16 cellular contexts compared by ENCODE assay signal in genomic region chr12:62505786-62506185, GRCh38. TPM values are rescaled to one million over a fixed set of nuclear protein-coding genes. Genes with fewer than 3 reads are reported as not detected.
DNase-seq lines count a peak whose midpoint lies in the region; ATAC-seq and TF ChIP-seq lines count a peak whose summit lies in the region.
"Had no signal": no experiment of that assay in that cellular context is flagged by ENCODE, and none has a peak within 500 bp of the region (broad histone marks: within the 10 kb centered on the region; RNA-seq: fewer than 3 reads in every experiment).

No MANE protein-coding gene starts in this region.

- H3K9me3 ChIP-seq in breast epithelium (no peaks in the 10 kb centered on the region), sigmoid colon (no peaks in the 10 kb centered on the region)
- H3K9me3 ChIP-seq: BE2C had no signal

- CTCF ChIA-PET in MCF 10A (lab: Yijun Ruan, JAX) (interaction anchor here (0.6 to 0.9 kb wide), 3 partner anchors 26 to 67 kb away, joined by 3 to 4 read pairs (median 3); no protein-coding TSS in a partner anchor), Calu3 (lab: Charles Lee) (no interaction called here)
- CTCF ChIA-PET in activated CD4-positive, alpha-beta T cell treated with anti-CD3 and anti-CD28 coated beads for 36 hours (lab: Charles Lee) = interaction anchor here (1.1 to 1.2 kb wide), 2 partner anchors 12 to 293 kb away, joined by 3 to 5 read pairs; no protein-coding TSS in a partner anchor

- H3K27me3 Mint-ChIP-seq in MCF 10A (ENCODE audit: insufficient read depth, unreplicated experiment) = no peaks in the 10 kb centered on the region
- H3K27me3 Mint-ChIP-seq in Calu3 (ENCODE audit: unreplicated experiment) = no peaks in the 10 kb centered on the region
- no peaks in the 10 kb centered on the region for H3K27me3 Mint-ChIP-seq in activated CD4-positive, alpha-beta T cell treated with anti-CD3 and anti-CD28 coated beads for 36 hours

- H3K36me3 Mint-ChIP-seq in MCF 10A (ENCODE audit: insufficient read depth, unreplicated experiment) (peaks cover 52% of the 10 kb centered on the region), Calu3 (ENCODE audit: insufficient read depth, unreplicated experiment) (no peaks in the 10 kb centered on the region)
- peaks cover 51% of the 10 kb centered on the region for H3K36me3 Mint-ChIP-seq in activated CD4-positive, alpha-beta T cell treated with anti-CD3 and anti-CD28 coated beads for 36 hours (ENCODE audit: low read depth)

- no peaks in the 10 kb centered on the region for H3K36me3 ChIP-seq in breast epithelium
- peaks cover 0 to 74% (median 9%) of the 10 kb centered on the region in 4 donors for H3K36me3 ChIP-seq in sigmoid colon

- TF ChIP-seq CTCF in MCF 10A (IDR thresholded peaks at IDR 0.05; ENCODE audit: unreplicated experiment) = no peak
- no peak for TF ChIP-seq CTCF in breast epithelium (IDR thresholded peaks at IDR 0.05)
- no peak for TF ChIP-seq CTCF in Calu3 (IDR thresholded peaks at IDR 0.05; ENCODE audit: unreplicated experiment)
- no peak for TF ChIP-seq CTCF in VCaP (conservative IDR thresholded peaks at IDR 0.05)
- no peak for TF ChIP-seq CTCF in sigmoid colon (IDR thresholded peaks at IDR 0.05)

- no peak for DNase-seq in MCF 10A (ENCODE audit: unreplicated experiment)
- no peak for DNase-seq in breast epithelium (ENCODE audit: low spot score in 2 of 2)
- DNase-seq in Calu3 = no peak
- no peak for DNase-seq in sigmoid colon
- no peak for DNase-seq in cardiac septum (ENCODE audit: low spot score)
- no peak for DNase-seq in activated CD4-positive, alpha-beta T cell treated with anti-CD3 and anti-CD28 coated beads for 36 hours
- DNase-seq: ACHN; BE2C; C1 segment of cervical spinal cord; CD8-positive, alpha-beta T cell; DMS 273 treated with DMSO at 0.1 percent for 48 hours; DMS79; GDM1; HCEC 1CT had no signal

- POLR2A ChIA-PET in MCF 10A (lab: Yijun Ruan, JAX) = no interaction called here
- POLR2A ChIA-PET in activated CD4-positive, alpha-beta T cell treated with anti-CD3 and anti-CD28 coated beads for 36 hours (lab: Charles Lee) = no interaction called here

- H3K9me3 Mint-ChIP-seq in MCF 10A (ENCODE audit: unreplicated experiment) (no peaks in the 10 kb centered on the region), Calu3 (ENCODE audit: low read depth, unreplicated experiment) (no peaks in the 10 kb centered on the region)
- no peaks in the 10 kb centered on the region for H3K9me3 Mint-ChIP-seq in activated CD4-positive, alpha-beta T cell treated with anti-CD3 and anti-CD28 coated beads for 36 hours (ENCODE audit: low read depth)
- H3K9me3 Mint-ChIP-seq: CD8-positive, alpha-beta T cell had no signal

- no peaks in the 10 kb centered on the region for H3K4me1 ChIP-seq in breast epithelium
- no peaks in the 10 kb centered on the region for H3K4me1 ChIP-seq in sigmoid colon
- H3K4me1 ChIP-seq: BE2C had no signal

- H3K27ac Mint-ChIP-seq in MCF 10A (ENCODE audit: low read depth, unreplicated experiment) (peak overlapping the region; percentile 25), Calu3 (ENCODE audit: unreplicated experiment) (peak overlapping the region; percentile 26)
- no peak overlapping the region for H3K27ac Mint-ChIP-seq in activated CD4-positive, alpha-beta T cell treated with anti-CD3 and anti-CD28 coated beads for 36 hours
- H3K27ac Mint-ChIP-seq: CD8-positive, alpha-beta T cell; GM23338 had no signal

- no peak for TF ChIP-seq POLR2A in breast epithelium (IDR thresholded peaks at IDR 0.05)
- TF ChIP-seq POLR2A in sigmoid colon (IDR thresholded peaks at IDR 0.05) = no peak

- H3K4me3 ChIP-seq in breast epithelium = no peak overlapping the region
- H3K4me3 ChIP-seq in sigmoid colon = no peak overlapping the region
- H3K4me3 ChIP-seq: GM23338 had no signal

- H3K4me3 Mint-ChIP-seq in MCF 10A (ENCODE audit: unreplicated experiment) = no peak overlapping the region
- no peak overlapping the region for H3K4me3 Mint-ChIP-seq in Calu3 (ENCODE audit: low read depth, unreplicated experiment)
- no peak overlapping the region for H3K4me3 Mint-ChIP-seq in activated CD4-positive, alpha-beta T cell treated with anti-CD3 and anti-CD28 coated beads for 36 hours
- H3K4me3 Mint-ChIP-seq: CD8-positive, alpha-beta T cell; GM23338 had no signal

- H3K4me1 Mint-ChIP-seq in MCF 10A (ENCODE audit: insufficient read depth, unreplicated experiment) (no peaks in the 10 kb centered on the region), Calu3 (ENCODE audit: low read depth, unreplicated experiment) (peaks cover 13% of the 10 kb centered on the region)
- H3K4me1 Mint-ChIP-seq in activated CD4-positive, alpha-beta T cell treated with anti-CD3 and anti-CD28 coated beads for 36 hours = no peaks in the 10 kb centered on the region
- H3K4me1 Mint-ChIP-seq: GM23338 had no signal

- no peak for ATAC-seq in activated CD4-positive, alpha-beta T cell treated with anti-CD3 and anti-CD28 coated beads for 36 hours
- ATAC-seq: CD8-positive, alpha-beta T cell; GM23338 had no signal

- H3K27me3 ChIP-seq in breast epithelium (no peaks in the 10 kb centered on the region), sigmoid colon (no peaks in the 10 kb centered on the region)
- H3K27me3 ChIP-seq: BE2C had no signal

- TF ChIP-seq EP300 in sigmoid colon (IDR thresholded peaks at IDR 0.05) = no peak

- H3K27ac ChIP-seq in breast epithelium (no peak overlapping the region), VCaP (peak overlapping the region; percentile 86), sigmoid colon (no peak overlapping the region)

- 95 to 98% methylated on average over 3 of the region's 3 CpGs for WGBS in sigmoid colon, 2 donors

- BruUV-seq in MCF 10A (replicated peaks; lab: Mats Ljungman, UMichigan) (no TSS peak), Calu3 (replicated peaks; lab: Mats Ljungman, UMichigan) (no TSS peak)

- intact Hi-C loops in MCF 10A (cut with micrococcal nuclease) = no loop called here
- intact Hi-C loops in breast epithelium (cut with DNase I; ENCODE audit: low total_unique reads) = no loop called here
- intact Hi-C loops in Calu3 (cut with micrococcal nuclease; ENCODE audit: unreplicated experiment) = no loop called here
- intact Hi-C loops in sigmoid colon (cut with DNase I) = no loop called here
- intact Hi-C loops in cardiac septum (cut with DNase I) = no loop called here
- intact Hi-C loops in activated CD4-positive, alpha-beta T cell treated with anti-CD3 and anti-CD28 coated beads for 36 hours (cut with DNase I, micrococcal nuclease) = no loop called here

RNA-seq across cellular contexts. Expression of gene MON2, which starts 39.2 kb away (rescaled TPM):
- 49.5 and 57.4 TPM in 2 replicates for total RNA-seq in MCF 10A (2022)
- total RNA-seq in breast epithelium = 100 to 1,000 TPM in 2 of 3 donors, 10 to 100 TPM in 1; 85.0 to 162 (median 123) TPM
- total RNA-seq in Calu3 (2022) = 46.7 and 48.6 TPM in 2 replicates
- 10 to 100 TPM; 57.1 to 92.0 (median 68.2) TPM for total RNA-seq in sigmoid colon
- 10 to 100 TPM in 1 of 3 donors, 1 to 10 TPM in 2; 4.6 to 13.8 (median 4.8) TPM for polyA plus RNA-seq in sigmoid colon
- 26.4 TPM for total RNA-seq in cardiac septum
- total RNA-seq in activated CD4-positive, alpha-beta T cell treated with anti-CD3 and anti-CD28 coated beads for 36 hours = 10 to 100 TPM; 26.9 to 31.3 TPM
